1 cellular context compared by ENCODE assay signal in the genomic region with DNA sequence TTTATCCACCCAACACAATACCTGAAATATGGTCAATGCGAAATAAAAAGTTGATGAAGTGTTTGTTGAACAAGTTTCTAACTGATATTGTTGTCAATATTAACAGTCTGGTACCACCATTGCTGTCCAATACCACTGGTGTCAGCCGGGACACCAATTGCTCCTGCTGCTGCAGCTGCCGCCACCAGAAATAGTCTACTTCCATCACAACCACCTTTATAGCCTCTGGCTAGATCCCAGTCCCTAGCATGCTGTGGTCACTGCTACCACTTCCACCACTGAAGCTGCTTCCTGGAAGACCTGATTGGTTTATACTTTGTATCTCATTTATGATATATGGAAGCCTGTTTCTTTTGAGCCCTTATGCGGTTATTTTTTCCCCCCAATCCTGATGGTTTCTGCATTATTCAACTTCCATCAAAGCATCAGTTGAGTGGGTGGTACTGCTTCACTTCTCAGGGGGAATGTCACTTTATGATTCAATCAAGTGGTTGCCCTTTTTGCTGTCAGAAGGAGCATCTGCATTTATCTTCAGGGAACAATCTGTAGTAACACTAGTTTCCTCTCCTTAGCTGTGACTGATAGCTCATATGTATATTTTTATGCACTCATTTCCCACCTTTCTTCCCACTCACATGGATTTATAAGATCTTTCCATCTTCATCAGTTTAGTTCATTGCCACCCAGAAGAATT.
TF ChIP-seq lines count a peak whose summit lies in the region.

No MANE protein-coding gene starts in this region.

TF ChIP-seq in WTC11, 78 proteins besides CTCF, POLR2A, EP300 and RAD21 (continued from another document):
- TF ChIP-seq, protein P1, sequence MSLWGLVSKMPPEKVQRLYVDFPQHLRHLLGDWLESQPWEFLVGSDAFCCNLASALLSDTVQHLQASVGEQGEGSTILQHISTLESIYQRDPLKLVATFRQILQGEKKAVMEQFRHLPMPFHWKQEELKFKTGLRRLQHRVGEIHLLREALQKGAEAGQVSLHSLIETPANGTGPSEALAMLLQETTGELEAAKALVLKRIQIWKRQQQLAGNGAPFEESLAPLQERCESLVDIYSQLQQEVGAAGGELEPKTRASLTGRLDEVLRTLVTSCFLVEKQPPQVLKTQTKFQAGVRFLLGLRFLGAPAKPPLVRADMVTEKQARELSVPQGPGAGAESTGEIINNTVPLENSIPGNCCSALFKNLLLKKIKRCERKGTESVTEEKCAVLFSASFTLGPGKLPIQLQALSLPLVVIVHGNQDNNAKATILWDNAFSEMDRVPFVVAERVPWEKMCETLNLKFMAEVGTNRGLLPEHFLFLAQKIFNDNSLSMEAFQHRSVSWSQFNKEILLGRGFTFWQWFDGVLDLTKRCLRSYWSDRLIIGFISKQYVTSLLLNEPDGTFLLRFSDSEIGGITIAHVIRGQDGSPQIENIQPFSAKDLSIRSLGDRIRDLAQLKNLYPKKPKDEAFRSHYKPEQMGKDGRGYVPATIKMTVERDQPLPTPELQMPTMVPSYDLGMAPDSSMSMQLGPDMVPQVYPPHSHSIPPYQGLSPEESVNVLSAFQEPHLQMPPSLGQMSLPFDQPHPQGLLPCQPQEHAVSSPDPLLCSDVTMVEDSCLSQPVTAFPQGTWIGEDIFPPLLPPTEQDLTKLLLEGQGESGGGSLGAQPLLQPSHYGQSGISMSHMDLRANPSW (CRISPR knock-in tag; conservative IDR thresholded peaks at IDR 0.05; ENCODE audit: low read depth) = no peak
- no peak for TF ChIP-seq MXD4 (CRISPR knock-in tag; IDR thresholded peaks at IDR 0.05; ENCODE audit: borderline replicate concordance)
- TF ChIP-seq JAZF1 (CRISPR knock-in tag; IDR thresholded peaks at IDR 0.05) = no peak
